Comparison of ENCODE assay signal across 8 cellular contexts in genomic region chr11:66593650-66594049, GRCh38. TPM values are rescaled to one million over a fixed set of nuclear protein-coding genes. Genes with fewer than 3 reads are reported as not detected.
DNase-seq lines count a peak whose midpoint lies in the region; ATAC-seq and TF ChIP-seq lines count a peak whose summit lies in the region.

No MANE protein-coding gene starts in this region.

- ATAC-seq in heart right ventricle (no peak), aorta (ENCODE audit: low FRiP score) (no peak), GM21390 (IDR thresholded peaks at IDR 0.05; ENCODE audit: unreplicated experiment) (no peak)

- H3K4me3 ChIP-seq in heart right ventricle (peak overlapping the region; percentile 36 to 85 (median 66)), aorta (ENCODE audit: low read length in 2 of 2) (peak overlapping the region; percentile 49 to 55)

- H3K27ac Mint-ChIP-seq in MCF 10A (ENCODE audit: low read depth, unreplicated experiment): peak overlapping the region; percentile 96
- H3K27ac Mint-ChIP-seq in mesothelial cell of epicardium: peak overlapping the region; percentile 100

- H3K9me3 Mint-ChIP-seq in MCF 10A (ENCODE audit: unreplicated experiment) (no peaks in the 10 kb centered on the region), mesothelial cell of epicardium (peaks cover 7% of the 10 kb centered on the region)

- H3K27me3 Mint-ChIP-seq in MCF 10A (ENCODE audit: insufficient read depth, unreplicated experiment): no peaks in the 10 kb centered on the region
- no peaks in the 10 kb centered on the region for H3K27me3 Mint-ChIP-seq in mesothelial cell of epicardium (ENCODE audit: low read depth)

- no peaks in the 10 kb centered on the region for H3K9me3 ChIP-seq in heart right ventricle
- H3K9me3 ChIP-seq in aorta (ENCODE audit: control insufficient read depth, low read length): no peaks in the 10 kb centered on the region

- intact Hi-C loops in heart right ventricle (cut with DNase I): loop anchor here in 3 of 10 donors (2.0 to 5.0 kb wide), 2 partner anchors 45 to 84 kb away; partner anchors contain the start of genes RBM4 (in 2 of the 3) and RBM4B (in 1 of the 3)
- intact Hi-C loops in cardiac septum (cut with DNase I): loop anchor here (5.0 kb wide), 1 partner anchor 84 kb away; the partner anchor contains the start of gene RBM4B
- intact Hi-C loops in MCF 10A (cut with micrococcal nuclease): no loop called here
- intact Hi-C loops in aorta (cut with DNase I): no loop called here

- H3K27ac ChIP-seq in heart right ventricle: peak overlapping the region in 9 of 10 donors; percentile 68 to 93 (median 84)
- H3K27ac ChIP-seq in aorta (ENCODE audit: low read depth in 1 of 2, low read length in 2 of 2): no peak overlapping the region

- H3K36me3 Mint-ChIP-seq in MCF 10A (ENCODE audit: insufficient read depth, unreplicated experiment): peaks cover 4% of the 10 kb centered on the region
- H3K36me3 Mint-ChIP-seq in mesothelial cell of epicardium: no peaks in the 10 kb centered on the region

- H3K27me3 ChIP-seq in heart right ventricle (no peaks in the 10 kb centered on the region), aorta (ENCODE audit: control insufficient read depth in 1 of 2, insufficient read depth in 2 of 2, low read length in 1 of 2) (no peaks in the 10 kb centered on the region)

- POLR2A ChIA-PET in MCF 10A (lab: Yijun Ruan, JAX) (interaction anchor here (0.7 to 5.2 kb wide), 6 partner anchors 9 to 84 kb away, joined by 3 to 38 read pairs (median 8); partner anchors contain the start of genes ACTN3, CTSF, RBM14 and RBM4B), HEK293T (lab: Yijun Ruan, JAX) (interaction anchor here (0.6 to 8.6 kb wide), 3 partner anchors 18 to 45 kb away, joined by 3 to 61 read pairs (median 20); partner anchors contain the start of genes RBM14 and RBM4)

- TF ChIP-seq CTCF in heart right ventricle (IDR thresholded peaks at IDR 0.05): no peak
- TF ChIP-seq CTCF in MCF 10A (IDR thresholded peaks at IDR 0.05; ENCODE audit: unreplicated experiment): no peak
- no peak for TF ChIP-seq CTCF in mesothelial cell of epicardium (IDR thresholded peaks at IDR 0.05; ENCODE audit: unreplicated experiment)

- CTCF ChIA-PET in MCF 10A (lab: Yijun Ruan, JAX) (interaction anchor here (0.5 to 1.2 kb wide), 3 partner anchors 24 to 85 kb away, joined by 3 to 4 read pairs (median 3); no protein-coding TSS in a partner anchor), HEK293T (lab: Yijun Ruan, JAX) (interaction anchor here (0.5 to 0.9 kb wide), 3 partner anchors 14 to 65 kb away, joined by 3 read pairs; no protein-coding TSS in a partner anchor)

- H3K4me1 Mint-ChIP-seq in MCF 10A (ENCODE audit: insufficient read depth, unreplicated experiment): peaks cover 5% of the 10 kb centered on the region
- H3K4me1 Mint-ChIP-seq in mesothelial cell of epicardium: peaks cover 24% of the 10 kb centered on the region

- no peaks in the 10 kb centered on the region for H3K36me3 ChIP-seq in heart right ventricle
- H3K36me3 ChIP-seq in aorta (ENCODE audit: control insufficient read depth in 1 of 2, insufficient read depth in 2 of 2, low read length in 1 of 2): no peaks in the 10 kb centered on the region

- H3K4me3 Mint-ChIP-seq in MCF 10A (ENCODE audit: unreplicated experiment) (peak overlapping the region; percentile 94), mesothelial cell of epicardium (peak overlapping the region; percentile 100)

- no TSS peak for BruUV-seq in MCF 10A (replicated peaks; lab: Mats Ljungman, UMichigan)

- DNase-seq in heart right ventricle: no peak
- DNase-seq in cardiac septum (ENCODE audit: low spot score): no peak
- no peak for DNase-seq in MCF 10A (ENCODE audit: unreplicated experiment)
- no peak for DNase-seq in mesothelial cell of epicardium (ENCODE audit: low spot score in 2 of 2, unreplicated experiment in 2 of 2)
- no peak for DNase-seq in aorta
- DNase-seq in MV-4-11 (lab: John Stamatoyannopoulos, UW): no peak
- DNase-seq in HEK293T (ENCODE audit: extremely low spot score): no peak

- WGBS in heart right ventricle, 2 donors: 61 to 62% methylated on average over 7 of the region's 7 CpGs
- WGBS in aorta, 2 donors: 57 to 62% methylated on average over 7 of the region's 7 CpGs

- peaks cover 3 to 43% (median 32%) of the 10 kb centered on the region in 9 donors for H3K4me1 ChIP-seq in heart right ventricle
- H3K4me1 ChIP-seq in aorta (ENCODE audit: control insufficient read depth in 1 of 2, insufficient read depth in 2 of 2, low read length in 2 of 2): peaks cover 0 to 3% of the 10 kb centered on the region in 2 donors

TF ChIP-seq in HEK293T, 16 proteins besides CTCF, POLR2A, EP300 and RAD21:
- no peak for TF ChIP-seq SUZ12 (IDR thresholded peaks at IDR 0.05)
- TF ChIP-seq PKNOX1 (IDR thresholded peaks at IDR 0.05): no peak
- TF ChIP-seq FOXA1 (IDR thresholded peaks at IDR 0.05): no peak

RNA-seq across cellular contexts. Expression of gene CCS, which starts 0.7 kb away (rescaled TPM):
- total RNA-seq in heart right ventricle: 10 to 100 TPM; 15.9 to 29.3 (median 20.2) TPM
- 10 to 100 TPM; 27.7 to 73.6 TPM for polyA plus RNA-seq in heart right ventricle
- total RNA-seq in cardiac septum: 21.9 TPM
- total RNA-seq in MCF 10A (2022): 25.8 and 34.4 TPM in 2 replicates
- total RNA-seq in mesothelial cell of epicardium: 79.8 to 81.4 TPM (median 80.7 TPM) in 3 replicates
- 10 to 100 TPM; 25.7 to 48.0 TPM for total RNA-seq in aorta
- 100 to 1,000 TPM in 1 of 2 donors, 10 to 100 TPM in 1; 29.8 to 287 TPM for polyA plus RNA-seq in aorta

RNA-seq across cellular contexts. Expression of gene CCDC87, which starts 0.8 kb away (rescaled TPM):
- total RNA-seq in heart right ventricle (under 1 TPM; 0.17 to 0.66 (median 0.37) TPM), cardiac septum (0.43 TPM), MCF 10A (2022) (not detected in 2 replicates), mesothelial cell of epicardium (0.25 to 0.42 TPM (median 0.41 TPM) in 3 replicates), aorta (under 1 TPM; 0.19 to 0.33 TPM)
- polyA plus RNA-seq in heart right ventricle (under 1 TPM; 0.14 to 0.22 TPM), aorta (under 1 TPM in 1 of 2 donors, not detected in 1; 0.10 TPM)

RNA-seq across cellular contexts. Expression of gene RBM14, which starts 22.8 kb away (rescaled TPM):
- 10 to 100 TPM; 22.4 to 34.3 (median 28.3) TPM for total RNA-seq in heart right ventricle
- 10 to 100 TPM; 16.2 to 49.7 TPM for polyA plus RNA-seq in heart right ventricle
- total RNA-seq in cardiac septum: 35.2 TPM
- 78.1 and 88.3 TPM in 2 replicates for total RNA-seq in MCF 10A (2022)
- 126 to 135 TPM (median 128 TPM) in 3 replicates for total RNA-seq in mesothelial cell of epicardium
- 10 to 100 TPM; 66.3 to 66.7 TPM for total RNA-seq in aorta
- polyA plus RNA-seq in aorta: 10 to 100 TPM; 11.4 to 41.4 TPM

RNA-seq across cellular contexts. Expression of gene CTSF, which starts 25.2 kb away (rescaled TPM):
- total RNA-seq in heart right ventricle (10 to 100 TPM; 29.1 to 75.5 (median 51.3) TPM), cardiac septum (57.6 TPM), MCF 10A (2022) (8.6 and 11.8 TPM in 2 replicates), mesothelial cell of epicardium (not detected in 3 replicates), aorta (100 to 1,000 TPM in 1 of 2 donors, 10 to 100 TPM in 1; 38.3 to 110 TPM)
- polyA plus RNA-seq in heart right ventricle (10 to 100 TPM; 17.1 to 19.9 TPM), aorta (10 to 100 TPM; 52.1 to 98.5 TPM)

RNA-seq across cellular contexts. Expression of gene RBM4, which starts 44.9 kb away (rescaled TPM):
- total RNA-seq in heart right ventricle: 10 to 100 TPM; 49.3 to 77.0 (median 55.3) TPM
- 10 to 100 TPM; 37.9 to 60.5 TPM for polyA plus RNA-seq in heart right ventricle
- total RNA-seq in cardiac septum: 60.1 TPM
- 171 and 172 TPM in 2 replicates for total RNA-seq in MCF 10A (2022)
- total RNA-seq in mesothelial cell of epicardium: 240 to 248 TPM (median 242 TPM) in 3 replicates
- total RNA-seq in aorta: 10 to 100 TPM; 86.9 to 98.1 TPM
- 10 to 100 TPM; 78.6 to 91.1 TPM for polyA plus RNA-seq in aorta

Comparison
In these comparisons a context has a peak if more than half of its experiments do, and no peak if none do; other contexts are left out.
1. H3K27ac ChIP-seq: peak in heart right ventricle (9 of 10); none in aorta (0 of 2).